Comparison of ENCODE assay signal across 4 cellular contexts in the genomic region with DNA sequence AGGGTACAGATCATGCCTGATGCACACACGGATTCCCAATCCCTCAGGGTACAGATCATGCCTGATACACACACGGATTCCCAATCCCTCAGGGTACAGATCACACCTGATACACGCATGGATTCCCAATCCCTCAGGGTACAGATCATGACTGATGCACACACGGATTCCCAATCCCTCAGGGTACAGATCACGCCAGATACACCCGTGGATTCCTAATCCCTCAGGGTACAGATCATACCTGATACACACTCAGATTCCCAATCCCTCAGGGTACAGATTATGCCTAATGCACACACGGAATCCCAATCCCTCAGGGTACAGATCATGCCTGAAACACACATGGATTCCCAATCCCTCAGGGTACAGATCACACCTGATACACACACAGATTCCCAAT. TPM values are rescaled to one million over a fixed set of nuclear protein-coding genes. Genes with fewer than 3 reads are reported as not detected.
"Had no signal": no experiment of that assay in that cellular context is flagged by ENCODE, and none has a peak within 500 bp of the region (broad histone marks: within the 10 kb centered on the region; RNA-seq: fewer than 3 reads in every experiment).

No MANE protein-coding gene starts in this region.

RNA-seq across cellular contexts. Expression of a gene that starts 34.3 kb away (rescaled TPM):
- total RNA-seq: activated B cell treated with CpG ODN at 0.5 μM for 24 hours; activated CD4-positive, alpha-beta T cell treated with anti-CD3 and anti-CD28 coated beads for 36 hours; activated CD4-positive, alpha-beta T cell treated with anti-CD3 and anti-CD28 coated beads, Interleukin-2, amount 10 ng/mL, durations not matched to agents 24 days and 14 days; activated CD8-positive, alpha-beta T cell treated with anti-CD3 and anti-CD28 coated beads for 36 hours had no signal
